ENCODE assay signal across 16 cellular contexts in genomic region chr5:135883441-135883840, GRCh38. TPM values are rescaled to one million over a fixed set of nuclear protein-coding genes. Genes with fewer than 3 reads are reported as not detected.
DNase-seq lines count a peak whose midpoint lies in the region; ATAC-seq, FAIRE-seq and TF ChIP-seq lines count a peak whose summit lies in the region.
"Had no signal": no experiment of that assay in that cellular context is flagged by ENCODE, and none has a peak within 500 bp of the region (broad histone marks: within the 10 kb centered on the region; RNA-seq: fewer than 3 reads in every experiment).

No MANE protein-coding gene starts in this region.

- no peak for FAIRE-seq in A549 (lab: Jason Lieb, UNC)

- no peak for DNase-seq in A549 (ENCODE audit: low read depth in 1 of 2, low spot score in 1 of 2)
- peak; percentile 8 for DNase-seq in ELR (ENCODE audit: low read depth)
- DNase-seq in upper lobe of right lung = no peak
- no peak for DNase-seq in GM03348 (ENCODE audit: low spot score)
- no peak for DNase-seq in NCI-H774 (lab: John Stamatoyannopoulos, UW)
- DNase-seq: anterior cingulate cortex, KG1, midbrain, NCI-H2227 treated with DMSO at 0.1 percent for 48 hours, SIG-M5 had no signal

- TF ChIP-seq EP300 in A549 (IDR thresholded peaks at IDR 0.05) = no peak

- no peaks in the 10 kb centered on the region for H3K27me3 ChIP-seq in Loucy (ENCODE audit: insufficient read depth, low read length, poor library complexity, severe bottlenecking)
- H3K27me3 ChIP-seq in upper lobe of right lung = peaks cover 22% of the 10 kb centered on the region

- H3K36me3 ChIP-seq in Loucy (ENCODE audit: insufficient read depth, low read length) (no peaks in the 10 kb centered on the region), upper lobe of right lung (no peaks in the 10 kb centered on the region)

- CTCF ChIA-PET in A549 (lab: Yijun Ruan, JAX) = interaction anchor here (0.7 to 5.0 kb wide), 6 partner anchors 8 to 328 kb away, joined by 3 to 37 read pairs (median 12); no protein-coding TSS in a partner anchor

- no peak overlapping the region for H3K9ac ChIP-seq in Loucy (ENCODE audit: low read depth, low read length, poor library complexity, severe bottlenecking)

- no peak overlapping the region for H3K4me3 ChIP-seq in A549
- H3K4me3 ChIP-seq in Loucy (ENCODE audit: low read length, poor library complexity, severe bottlenecking) = no peak overlapping the region
- H3K4me3 ChIP-seq in upper lobe of right lung = no peak overlapping the region

- H3K9me3 Mint-ChIP-seq in dendritic cell treated with granulocyte-macrophage colony-stimulating factor and Interleukin-4, amounts not matched to agents 40 ng/mL and 50 ng/mL, for 4 days = no peaks in the 10 kb centered on the region
- H3K9me3 Mint-ChIP-seq: stimulated activated naive CD8-positive, alpha-beta T cell treated with anti-CD3 and anti-CD28 coated beads, Interleukin-15, Interleukin-2, amounts not matched to agents 100 ng/mL and 50 ng/mL, for 24 hours had no signal

- peak in 1 of 2 experiments; percentile 41; a peak in 1 of 5 replicates for TF ChIP-seq RAD21 in A549 (conservative IDR thresholded peaks at IDR 0.05 in 1 of 2, IDR thresholded peaks at IDR 0.05 in 1 of 2)

- TF ChIP-seq POLR2A in A549 (IDR thresholded peaks at IDR 0.05; ENCODE audit: low read length) = no peak

- POLR2A ChIA-PET in A549 (lab: Yijun Ruan, JAX) = no interaction called here

- H4K20me1 ChIP-seq in Loucy (ENCODE audit: insufficient read depth, low read length, poor library complexity, severe bottlenecking) = no peaks in the 10 kb centered on the region

- 24% methylated on average over 4 of the region's 4 CpGs for WGBS in A549 (ENCODE audit: missing lambda C conversion rate)

- H3K4me1 ChIP-seq in A549 (peaks cover 21% of the 10 kb centered on the region), Loucy (ENCODE audit: insufficient read depth, low read length, poor library complexity, severe bottlenecking) (peaks cover 6% of the 10 kb centered on the region), upper lobe of right lung (peaks cover 5% of the 10 kb centered on the region)

- intact Hi-C loops in dendritic cell treated with granulocyte-macrophage colony-stimulating factor and Interleukin-4, amounts not matched to agents 40 ng/mL and 50 ng/mL, for 4 days (cut with micrococcal nuclease) = no loop called here
- intact Hi-C loops in upper lobe of right lung (cut with DNase I) = loop anchor here (5.0 kb wide), 1 partner anchor 329 kb away; no protein-coding TSS in a partner anchor

- H3K9me3 ChIP-seq in A549 (no peaks in the 10 kb centered on the region), Loucy (ENCODE audit: insufficient read depth, low read depth, low read length) (no peaks in the 10 kb centered on the region), upper lobe of right lung (no peaks in the 10 kb centered on the region)

- no peak for ATAC-seq in A549
- ATAC-seq in upper lobe of right lung = no peak
- ATAC-seq in HG03571 (IDR thresholded peaks at IDR 0.05; ENCODE audit: unreplicated experiment) = no peak

- peaks cover 65% of the 10 kb centered on the region for H3K4me1 Mint-ChIP-seq in dendritic cell treated with granulocyte-macrophage colony-stimulating factor and Interleukin-4, amounts not matched to agents 40 ng/mL and 50 ng/mL, for 4 days (ENCODE audit: low read depth)

- H3K4me3 Mint-ChIP-seq in dendritic cell treated with granulocyte-macrophage colony-stimulating factor and Interleukin-4, amounts not matched to agents 40 ng/mL and 50 ng/mL, for 4 days = no peak overlapping the region
- H3K4me3 Mint-ChIP-seq: stimulated activated naive CD8-positive, alpha-beta T cell treated with anti-CD3 and anti-CD28 coated beads, Interleukin-15, Interleukin-2, amounts not matched to agents 100 ng/mL and 50 ng/mL, for 24 hours had no signal

- no peaks in the 10 kb centered on the region for H3F3A ChIP-seq in Loucy (ENCODE audit: low read depth)

- no peak overlapping the region for H2AFZ ChIP-seq in Loucy (ENCODE audit: low read length)

- H3K27ac Mint-ChIP-seq in dendritic cell treated with granulocyte-macrophage colony-stimulating factor and Interleukin-4, amounts not matched to agents 40 ng/mL and 50 ng/mL, for 4 days = peak overlapping the region; percentile 43
- H3K27ac Mint-ChIP-seq: stimulated activated naive CD8-positive, alpha-beta T cell treated with anti-CD3 and anti-CD28 coated beads, Interleukin-15, Interleukin-2, amounts not matched to agents 100 ng/mL and 50 ng/mL, for 24 hours had no signal

- H3K36me3 Mint-ChIP-seq in dendritic cell treated with granulocyte-macrophage colony-stimulating factor and Interleukin-4, amounts not matched to agents 40 ng/mL and 50 ng/mL, for 4 days (ENCODE audit: low read depth) = peaks cover 76% of the 10 kb centered on the region

- no peaks in the 10 kb centered on the region for H3K79me2 ChIP-seq in Loucy (ENCODE audit: insufficient read depth, low read length)

- H3K27me3 Mint-ChIP-seq in dendritic cell treated with granulocyte-macrophage colony-stimulating factor and Interleukin-4, amounts not matched to agents 40 ng/mL and 50 ng/mL, for 4 days = peaks cover 57% of the 10 kb centered on the region

- peak; percentile 15; the same call in 1 of the 3 replicates for TF ChIP-seq CTCF in A549 (IDR thresholded peaks at IDR 0.05)
- peak; percentile 57 for TF ChIP-seq CTCF in Loucy (conservative IDR thresholded peaks at IDR 0.05; ENCODE audit: low read length)
- TF ChIP-seq CTCF in upper lobe of right lung (IDR thresholded peaks at IDR 0.05) = no peak

- H3K9me2 ChIP-seq in Loucy (replicated peaks; ENCODE audit: low read depth, low read length) = no peaks in the 10 kb centered on the region

- H3K27ac ChIP-seq in A549 (no peak overlapping the region), upper lobe of right lung (no peak overlapping the region)

- H3K4me2 ChIP-seq in A549 = no peak overlapping the region
- no peak overlapping the region for H3K4me2 ChIP-seq in Loucy (ENCODE audit: low read depth, low read length, poor library complexity, severe bottlenecking)

TF ChIP-seq in A549, 52 proteins besides CTCF, POLR2A, EP300 and RAD21:
- TF ChIP-seq JUNB (IDR thresholded peaks at IDR 0.05) = no peak
- TF ChIP-seq PHF8 (IDR thresholded peaks at IDR 0.05; ENCODE audit: borderline replicate concordance, low read depth) = no peak
- no peak for TF ChIP-seq BCL3 (IDR thresholded peaks at IDR 0.05)
- TF ChIP-seq ELK1 (IDR thresholded peaks at IDR 0.05; ENCODE audit: low read depth, low read length) = no peak
- TF ChIP-seq TFCP2L1 (CRISPR knock-in tag; IDR thresholded peaks at IDR 0.05) = no peak
- no peak for TF ChIP-seq SREBF2 (IDR thresholded peaks at IDR 0.05)
- TF ChIP-seq CHD4 (IDR thresholded peaks at IDR 0.05; ENCODE audit: borderline replicate concordance) = no peak
- TF ChIP-seq ZSCAN20 (CRISPR knock-in tag; IDR thresholded peaks at IDR 0.05) = no peak
- TF ChIP-seq JUN (IDR thresholded peaks at IDR 0.05) = no peak
- TF ChIP-seq HES2 (IDR thresholded peaks at IDR 0.05) = no peak
- TF ChIP-seq NPAS2 (CRISPR knock-in tag; IDR thresholded peaks at IDR 0.05; ENCODE audit: borderline replicate concordance) = no peak
- no peak for TF ChIP-seq FOSL2 (IDR thresholded peaks at IDR 0.05)
- no peak for TF ChIP-seq FOSL2 (CRISPR knock-in tag; IDR thresholded peaks at IDR 0.05)
- TF ChIP-seq RFX5 (IDR thresholded peaks at IDR 0.05) = no peak
- TF ChIP-seq NR3C1 (IDR thresholded peaks at IDR 0.05) = no peak
- TF ChIP-seq MAX (IDR thresholded peaks at IDR 0.05) = no peak
- TF ChIP-seq CBX2 (IDR thresholded peaks at IDR 0.05; ENCODE audit: borderline replicate concordance, low read depth) = no peak
- no peak for TF ChIP-seq CEBPB (IDR thresholded peaks at IDR 0.05)

RNA-seq across cellular contexts. Expression of gene IL9, which starts 12.2 kb away (rescaled TPM):
- polyA plus RNA-seq in A549 (2011; rRNA removed) (not detected in 2 replicates), A549 (2017; fragmentation: RNase III; extraction: RNeasy Plus Mini Kit Qiagen cat#74134 plus additional on column Dnase treatment) (not detected in 3 replicates)
- not detected in 2 replicates for polyA plus RNA-seq in A549 (2012; cell fraction: cytosol; rRNA removed)
- not detected in 2 replicates for polyA plus RNA-seq in A549 (2012; cell fraction: nucleus; rRNA removed)
- not detected in 2 replicates for polyA minus RNA-seq in A549 (2011; rRNA and poly(A)+ RNA removed)
- total RNA-seq in upper lobe of right lung = not detected
- total RNA-seq: endothelial cell of umbilical vein, posterior vena cava had no signal
- polyA plus RNA-seq: endothelial cell of umbilical vein had no signal

RNA-seq across cellular contexts. Expression of gene SLC25A48, which starts 49.0 kb away (rescaled TPM):
- not detected in 2 replicates for polyA plus RNA-seq in A549 (2011; rRNA removed)
- 0.07 and 0.12 TPM in 2 replicates for polyA plus RNA-seq in A549 (2012; cell fraction: cytosol; rRNA removed)
- 0.07 TPM in 1 of 2 replicates, not detected in the other for polyA plus RNA-seq in A549 (2012; cell fraction: nucleus; rRNA removed)
- 0.18 to 0.30 TPM (median 0.29 TPM) in 3 replicates for polyA plus RNA-seq in A549 (2017; fragmentation: RNase III; extraction: RNeasy Plus Mini Kit Qiagen cat#74134 plus additional on column Dnase treatment)
- not detected in 2 replicates for polyA minus RNA-seq in A549 (2011; rRNA and poly(A)+ RNA removed)
- not detected for total RNA-seq in upper lobe of right lung
- total RNA-seq: endothelial cell of umbilical vein had no signal
- polyA plus RNA-seq: endothelial cell of umbilical vein had no signal
